In the genomic region with DNA sequence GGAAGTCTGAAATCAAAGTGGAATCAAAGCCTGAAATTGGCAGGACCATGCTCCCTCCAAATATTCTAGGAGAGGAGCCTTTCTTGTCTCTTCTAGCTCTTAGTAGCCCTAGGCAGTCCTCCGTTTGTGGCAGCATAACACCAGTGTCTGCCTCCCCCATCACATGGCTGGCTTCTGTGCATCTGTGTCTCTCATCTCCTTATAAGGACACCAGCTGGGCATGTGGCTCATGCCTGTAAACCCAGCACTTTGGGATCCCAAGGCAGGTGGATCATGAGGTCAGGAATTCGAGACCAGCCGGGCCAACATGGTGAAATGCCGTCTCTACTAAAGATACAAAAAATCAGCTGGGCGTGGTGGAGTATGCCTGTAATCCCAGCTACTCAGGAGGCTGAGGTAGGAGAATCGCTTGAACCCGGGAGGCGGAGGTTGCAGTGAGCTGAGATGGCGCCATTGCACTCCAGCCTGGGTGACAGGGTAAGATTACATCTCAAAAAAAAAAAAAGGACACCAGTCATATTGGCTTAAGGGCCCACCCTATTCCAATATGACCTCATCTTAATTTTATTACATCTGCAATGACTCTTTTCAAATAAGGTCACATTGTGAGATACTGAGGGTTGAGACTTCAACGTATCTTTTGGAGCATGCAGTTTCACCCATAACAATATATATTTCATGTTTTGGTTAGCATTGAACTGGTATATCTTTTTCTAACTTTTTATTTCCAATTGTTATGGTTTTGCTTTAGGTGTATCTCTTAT, we compare ENCODE assay signal across 16 cellular contexts.
DNase-seq lines count a peak whose midpoint lies in the region; ATAC-seq and TF ChIP-seq lines count a peak whose summit lies in the region.
"Had no signal": no experiment of that assay in that cellular context is flagged by ENCODE, and none has a peak within 500 bp of the region (broad histone marks: within the 10 kb centered on the region; RNA-seq: fewer than 3 reads in every experiment).

No MANE protein-coding gene starts in this region.

- H3K27me3 ChIP-seq in PC-9 (ENCODE audit: insufficient read depth, low read depth), result no peaks in the 10 kb centered on the region

- no peaks in the 10 kb centered on the region for H3K9me3 ChIP-seq in PC-9 (ENCODE audit: insufficient read depth, low read depth)

- ATAC-seq in HG02763 (IDR thresholded peaks at IDR 0.05; ENCODE audit: unreplicated experiment) (no peak), GM21786 (IDR thresholded peaks at IDR 0.05; ENCODE audit: unreplicated experiment) (no peak), GM18861 (IDR thresholded peaks at IDR 0.05; ENCODE audit: unreplicated experiment) (no peak)
- ATAC-seq: left lobe of liver, T-cell had no signal

- peaks cover 44% of the 10 kb centered on the region for H3F3A ChIP-seq in PC-9 (ENCODE audit: insufficient read depth, low read depth)

- H3K4me1 ChIP-seq in PC-9 (replicated peaks; ENCODE audit: insufficient read depth), result peaks cover 72% of the 10 kb centered on the region

- H3K4me3 ChIP-seq in PC-9, result 0 out of 2 replicates have a peak overlapping the region, but pooled peaks have one; percentile 38

- no peaks in the 10 kb centered on the region for H4K20me1 ChIP-seq in PC-9 (ENCODE audit: insufficient read depth)

- peak overlapping the region; percentile 79 for H3K4me2 ChIP-seq in PC-9

- POLR2A ChIA-PET in PC-9 (lab: Charles Lee; ENCODE audit: unreplicated experiment), result no interaction called here

- H3K9me2 ChIP-seq in PC-9 (ENCODE audit: insufficient read depth), result no peaks in the 10 kb centered on the region

- no peaks in the 10 kb centered on the region for H3K36me3 ChIP-seq in PC-9 (ENCODE audit: low read depth)

- DNase-seq in H4 (ENCODE audit: low spot score) (peak; percentile 78), PC-9 (peak in 1 of 2 experiments; percentile 36), epithelial cell of prostate (ENCODE audit: low read depth, low spot score) (no peak), renal cortical epithelial cell (ENCODE audit: low read depth) (peak; percentile 41), GM10266 (ENCODE audit: extremely low spot score) (no peak)
- DNase-seq: activated CD4-positive, CD25-positive, alpha-beta regulatory T cell treated with anti-CD3 and anti-CD28 coated beads, Interleukin-2, amount 50 U/mL, for 72 hours; activated T-cell treated with anti-CD3 and anti-CD28 coated beads, Interleukin-2, amount 50 U/mL, for 24 hours; effector CD8-positive, alpha-beta T cell; MM.1S; NCI-H2171 treated with DMSO at 0.1 percent for 48 hours; nucleus accumbens; T-cell had no signal

- H3K27ac ChIP-seq in PC-9 (peak overlapping the region; percentile 100), epithelial cell of prostate (peak overlapping the region; percentile 100)

- H3K79me2 ChIP-seq in PC-9 (ENCODE audit: low read depth), result no peaks in the 10 kb centered on the region

- H2AFZ ChIP-seq in PC-9, result no peak overlapping the region

- TF ChIP-seq CTCF in PC-9 (conservative IDR thresholded peaks at IDR 0.05) (no peak), GM10266 (IDR thresholded peaks at IDR 0.05; ENCODE audit: control insufficient read depth, insufficient read depth, low read depth, missing control alignments) (no peak)

- intact Hi-C loops in PC-9 (cut with micrococcal nuclease; ENCODE audit: unreplicated experiment), result loop anchor here (5.0 kb wide), 1 partner anchor 198 kb away; no protein-coding TSS in a partner anchor

- BruUV-seq in PC-9 (replicated peaks; lab: Mats Ljungman, UMichigan), result no TSS peak

- CTCF ChIA-PET in PC-9 (lab: Charles Lee), result interaction anchor here (0.6 kb wide), 1 partner anchor 48 kb away, joined by 7 read pairs; no protein-coding TSS in a partner anchor

Comparison
In these comparisons a context has a peak if more than half of its experiments do, and no peak if none do; other contexts are left out.
1. DNase-seq: peak in H4 (single experiment) and renal cortical epithelial cell (single experiment); none in epithelial cell of prostate (single experiment) and GM10266 (single experiment).